In genomic region chr5:5822729-5823257, GRCh38 we compare ENCODE assay signal across 18 cellular contexts.
DNase-seq lines count a peak whose midpoint lies in the region; ATAC-seq, FAIRE-seq and TF ChIP-seq lines count a peak whose summit lies in the region.
"Had no signal": no experiment of that assay in that cellular context is flagged by ENCODE, and none has a peak within 500 bp of the region (broad histone marks: within the 10 kb centered on the region; RNA-seq: fewer than 3 reads in every experiment).

No MANE protein-coding gene starts in this region.

- no peak overlapping the region for H2AFZ ChIP-seq in GM12878 (ENCODE audit: control insufficient read depth, low read depth, low read length)
- H2AFZ ChIP-seq: GM23338 had no signal

- FAIRE-seq in GM12878 (lab: Jason Lieb, UNC) = no peak
- FAIRE-seq: GM18507, HTR-8/SVneo had no signal

- H3K4me2 ChIP-seq in GM12878 (ENCODE audit: control insufficient read depth, insufficient read depth) = no peak overlapping the region
- H3K4me2 ChIP-seq: GM23338 had no signal

- H3K36me3 ChIP-seq in GM12878 (ENCODE audit: control insufficient read depth in 2 of 2, insufficient read depth in 2 of 2, low read length in 1 of 2) (no peaks in the 10 kb centered on the region), SJCRH30 (no peaks in the 10 kb centered on the region), gastroesophageal sphincter (no peaks in the 10 kb centered on the region)

- TF ChIP-seq POLR2A in GM12878 (IDR thresholded peaks at IDR 0.05; ENCODE audit: low read depth, low read length) = no peak
- TF ChIP-seq POLR2A in gastroesophageal sphincter (IDR thresholded peaks at IDR 0.05) = no peak

- no peak overlapping the region for H3K9ac ChIP-seq in GM12878 (ENCODE audit: control insufficient read depth, insufficient read depth, low read length)

- H3K79me2 ChIP-seq in GM12878 (ENCODE audit: control insufficient read depth, insufficient read depth, low read length) = no peaks in the 10 kb centered on the region

- DNase-seq in NCI-H748 (lab: John Stamatoyannopoulos, UW; ENCODE audit: unreplicated experiment) (peak; percentile 60), NCI-H748 treated with DMSO at 0.1 percent for 48 hours (lab: John Stamatoyannopoulos, UW) (no peak), GM12878 (ENCODE audit: low read depth, low spot score) (no peak), SJCRH30 (no peak), NCI-H510A treated with DMSO at 0.1 percent for 48 hours (lab: John Stamatoyannopoulos, UW) (no peak)
- DNase-seq: CD8-positive, alpha-beta T cell; COR-L47; DND-41; GDM1; H9; Kasumi-1; KBM-7 had no signal

- no peak for TF ChIP-seq RAD21 in GM12878 (IDR thresholded peaks at IDR 0.05; ENCODE audit: insufficient read depth, low read depth, low read length)

- H3K4me1 ChIP-seq in GM12878 (ENCODE audit: control insufficient read depth, insufficient read depth, low read length) (no peaks in the 10 kb centered on the region), SJCRH30 (no peaks in the 10 kb centered on the region), gastroesophageal sphincter (peaks cover 0 to 5% (median 0%) of the 10 kb centered on the region in 3 donors)

- H3K27me3 ChIP-seq in GM12878 (replicated peaks in 1 of 2; ENCODE audit: control insufficient read depth in 2 of 2, insufficient read depth in 2 of 2, low read length in 1 of 2) (no peaks in the 10 kb centered on the region), SJCRH30 (no peaks in the 10 kb centered on the region), gastroesophageal sphincter (no peaks in the 10 kb centered on the region)

- SMC1A ChIA-PET in GM12878 (lab: Charles Lee; ENCODE audit: uncharacterized antibody, unreplicated experiment) = interaction anchor here (1.5 to 2.9 kb wide), 2 partner anchors 8 to 11 kb away, joined by 3 to 16 read pairs; no protein-coding TSS in a partner anchor

- CTCF ChIA-PET in GM12878 (lab: Yijun Ruan, JAX) = no interaction called here

- intact Hi-C loops in GM12878 (cut with micrococcal nuclease; ENCODE audit: unreplicated experiment) = no loop called here

- no peak for TF ChIP-seq EP300 in GM12878 (IDR thresholded peaks at IDR 0.05; ENCODE audit: borderline replicate concordance in 1 of 2, control insufficient read depth in 1 of 2, low read depth in 2 of 2, low read length in 2 of 2)
- TF ChIP-seq EP300 in gastroesophageal sphincter (IDR thresholded peaks at IDR 0.05) = no peak

- BruUV-seq in GM12878 (replicated peaks; lab: Mats Ljungman, UMichigan) = no TSS peak

- no peak overlapping the region for H3K27ac ChIP-seq in GM12878 (ENCODE audit: control insufficient read depth, insufficient read depth)
- H3K27ac ChIP-seq in SJCRH30 = no peak overlapping the region
- H3K27ac ChIP-seq in gastroesophageal sphincter = no peak overlapping the region
- H3K27ac ChIP-seq: 22Rv1 had no signal

- RAD21 ChIA-PET in GM12878 (lab: Charles Lee; ENCODE audit: unreplicated experiment) = no interaction called here

- no peak overlapping the region for H3K4me3 ChIP-seq in GM12878
- no peak overlapping the region for H3K4me3 ChIP-seq in SJCRH30
- H3K4me3 ChIP-seq in gastroesophageal sphincter = no peak overlapping the region
- H3K4me3 ChIP-seq: GM23338 had no signal

- TF ChIP-seq CTCF in GM12878 (IDR thresholded peaks at IDR 0.05 in 2 of 3, conservative IDR thresholded peaks at IDR 0.05 in 1 of 3; ENCODE audit: control insufficient read depth in 2 of 3, extremely low read depth in 1 of 3, insufficient read depth in 1 of 3, low read depth in 3 of 3, low read length in 3 of 3) (no peak), gastroesophageal sphincter (IDR thresholded peaks at IDR 0.05) (no peak)

- in situ Hi-C loops in GM12878 (cut with MboI) = no loop called here

- 51% methylated on average over 3 of the region's 3 CpGs for WGBS in GM12878 (ENCODE audit: insufficient coverage, insufficient replicate concordance, low lambda C conversion rate, missing lambda C conversion rate)
- WGBS in gastroesophageal sphincter (ENCODE audit: low coverage in 1 of 2), 2 donors = 82 to 90% methylated on average over 1 to 3 of the region's 3 CpGs

- ATAC-seq in GM18867 (IDR thresholded peaks at IDR 0.05; ENCODE audit: unreplicated experiment) (peak; percentile 73), GM12878 (peak; percentile 34), gastroesophageal sphincter (no peak)
- ATAC-seq: CD8-positive, alpha-beta T cell; GM23338 had no signal

- no peaks in the 10 kb centered on the region for H4K20me1 ChIP-seq in GM12878 (ENCODE audit: control insufficient read depth, insufficient read depth)

- H3K9me3 ChIP-seq in GM12878 (replicated peaks; ENCODE audit: control insufficient read depth, insufficient read depth, low read length) = no peaks in the 10 kb centered on the region
- H3K9me3 ChIP-seq in SJCRH30 (replicated peaks) = no peaks in the 10 kb centered on the region
- no peaks in the 10 kb centered on the region for H3K9me3 ChIP-seq in gastroesophageal sphincter

- POLR2A ChIA-PET in GM12878 (lab: Charles Lee) = interaction anchor here (0.6 kb wide), 1 partner anchor 195 kb away, joined by 5 read pairs; no protein-coding TSS in a partner anchor

TF ChIP-seq in GM12878, 131 proteins besides CTCF, POLR2A, EP300 and RAD21:
- no peak for TF ChIP-seq DPF2 (IDR thresholded peaks at IDR 0.05)
- peak; percentile 80 for TF ChIP-seq BACH1 (IDR thresholded peaks at IDR 0.05; ENCODE audit: borderline replicate concordance)
- TF ChIP-seq PKNOX1 (IDR thresholded peaks at IDR 0.05) = peak; percentile 90
- no peak for TF ChIP-seq ELK1 (IDR thresholded peaks at IDR 0.05; ENCODE audit: low read depth, low read length)
- no peak for TF ChIP-seq HCFC1 (IDR thresholded peaks at IDR 0.05; ENCODE audit: low read length)
- peak; percentile 26; the same call in 1 of the 2 replicates for TF ChIP-seq ATF7 (IDR thresholded peaks at IDR 0.05; ENCODE audit: low read depth)
- peak; percentile 60 for TF ChIP-seq PBX3 (IDR thresholded peaks at IDR 0.05; ENCODE audit: insufficient replicate concordance, low read depth, low read length)
